ENCODE assay signal across 9 cellular contexts in genomic region chr3:20060924-20061323, GRCh38. TPM values are rescaled to one million over a fixed set of nuclear protein-coding genes. Genes with fewer than 3 reads are reported as not detected.
DNase-seq lines count a peak whose midpoint lies in the region; ATAC-seq lines count a peak whose summit lies in the region.
"Had no signal": no experiment of that assay in that cellular context is flagged by ENCODE, and none has a peak within 500 bp of the region (broad histone marks: within the 10 kb centered on the region; RNA-seq: fewer than 3 reads in every experiment).

No MANE protein-coding gene starts in this region.

- H3K27me3 Mint-ChIP-seq in T-cell, result no peaks in the 10 kb centered on the region
- H3K27me3 Mint-ChIP-seq in immature natural killer cell (ENCODE audit: low read depth in 3 of 3), result peaks cover 0 to 4% (median 0%) of the 10 kb centered on the region in 3 donors

- H3K4me1 Mint-ChIP-seq in T-cell (peaks cover 51 to 58% (median 52%) of the 10 kb centered on the region in 3 donors), immature natural killer cell (peaks cover 56 to 58% of the 10 kb centered on the region in 2 donors)

- peaks cover 6% of the 10 kb centered on the region for H3K36me3 Mint-ChIP-seq in T-cell
- peaks cover 3 to 4% (median 3%) of the 10 kb centered on the region in 3 donors for H3K36me3 Mint-ChIP-seq in immature natural killer cell

- CTCF ChIA-PET in T-cell (lab: Charles Lee), result no interaction called here

- H3K9me3 Mint-ChIP-seq in T-cell, result no peaks in the 10 kb centered on the region
- H3K9me3 Mint-ChIP-seq in immature natural killer cell, result no peaks in the 10 kb centered on the region

- DNase-seq in T-cell (no peak), immature natural killer cell (peak; percentile 14 to 25 (median 21)), HT-29 (ENCODE audit: low spot score) (no peak), NCI-H2196 treated with DMSO at 0.1 percent for 48 hours (lab: John Stamatoyannopoulos, UW; ENCODE audit: unreplicated experiment) (no peak), RPMI8226 (no peak)

- H3K27ac Mint-ChIP-seq in T-cell, result peak overlapping the region in 1 of 2 donors; percentile 55
- peak overlapping the region; percentile 32 to 82 (median 62) for H3K27ac Mint-ChIP-seq in immature natural killer cell

- ATAC-seq in GM18873 (IDR thresholded peaks at IDR 0.05; ENCODE audit: low FRiP score, unreplicated experiment) (peak; percentile 78), HG02884 (IDR thresholded peaks at IDR 0.05; ENCODE audit: unreplicated experiment) (peak; percentile 36), T-cell (replicated peaks in 1 of 4) (peak in 1 of 4 experiments; percentile 48), GM21526 (IDR thresholded peaks at IDR 0.05; ENCODE audit: low FRiP score, unreplicated experiment) (no peak)

- H3K4me3 Mint-ChIP-seq in T-cell (peak overlapping the region; percentile 1 to 43 (median 33)), immature natural killer cell (peak overlapping the region; percentile 28 to 78 (median 52))

- POLR2A ChIA-PET in T-cell (lab: Charles Lee), result interaction anchor here in 1 of 2 donors (0.6 kb wide), 1 partner anchor 17 kb away, joined by 4 read pairs; no protein-coding TSS in a partner anchor

RNA-seq across cellular contexts. Expression of gene KAT2B, which starts 20.7 kb away (rescaled TPM):
- 10 to 100 TPM; 49.5 to 98.8 (median 80.8) TPM for total RNA-seq in T-cell
- polyA plus RNA-seq in immature natural killer cell, result 10 to 100 TPM in 1 of 3 donors, 1 to 10 TPM in 2; 2.5 to 12.0 (median 5.8) TPM
- 1.5 and 1.7 TPM in 2 replicates for total RNA-seq in HT-29 (2014; rRNA removed; shearing (Covaris generic))

RNA-seq across cellular contexts. Expression of gene PP2D1, which starts 48.9 kb away (rescaled TPM):
- not detected for total RNA-seq in T-cell
- under 1 TPM; 0.19 to 0.91 (median 0.34) TPM for polyA plus RNA-seq in immature natural killer cell
- not detected in 2 replicates for total RNA-seq in HT-29 (2014; rRNA removed; shearing (Covaris generic))
- total RNA-seq: NCI-H460 had no signal

Comparison
In these comparisons a context has a peak if more than half of its experiments do, and no peak if none do; other contexts are left out.
1. DNase-seq: peak in immature natural killer cell (3 of 3); none in T-cell (0 of 34), HT-29 (single experiment), NCI-H2196 treated with DMSO at 0.1 percent for 48 hours (single experiment) and RPMI8226 (single experiment).
2. RNA of gene KAT2B, which starts 20.7 kb away (total RNA-seq): 49.5 to 98.8 TPM in T-cell; 1.5 to 1.7 TPM in HT-29; every median in the first group is over 10 times any median in the second.